8 cellular contexts compared by ENCODE assay signal in genomic region chr1:60970081-60970509, GRCh38.
DNase-seq lines count a peak whose midpoint lies in the region; ATAC-seq and TF ChIP-seq lines count a peak whose summit lies in the region.

No MANE protein-coding gene starts in this region.

- peak overlapping the region; percentile 16 for H3K4me3 Mint-ChIP-seq in mesothelial cell of epicardium
- no peak overlapping the region for H3K4me3 Mint-ChIP-seq in activated T-cell treated with anti-CD3 and anti-CD28 coated beads, Interleukin-2, amount 50 U/mL, for 4 hours

- H3K27me3 Mint-ChIP-seq in mesothelial cell of epicardium (ENCODE audit: low read depth), result no peaks in the 10 kb centered on the region
- peaks cover 3% of the 10 kb centered on the region for H3K27me3 Mint-ChIP-seq in activated T-cell treated with anti-CD3 and anti-CD28 coated beads, Interleukin-2, amount 50 U/mL, for 4 hours (ENCODE audit: low read depth)

- peaks cover 14% of the 10 kb centered on the region for H3K36me3 Mint-ChIP-seq in mesothelial cell of epicardium
- no peaks in the 10 kb centered on the region for H3K36me3 Mint-ChIP-seq in activated T-cell treated with anti-CD3 and anti-CD28 coated beads, Interleukin-2, amount 50 U/mL, for 4 hours (ENCODE audit: insufficient read depth)

- DNase-seq in NCI-H446 (lab: John Stamatoyannopoulos, UW) (peak; percentile 44 to 80), dermis blood vessel endothelial cell (peak; percentile 60), mesothelial cell of epicardium (ENCODE audit: low spot score in 2 of 2, unreplicated experiment in 2 of 2) (no peak)
- no peak for DNase-seq in activated T-cell treated with anti-CD3 and anti-CD28 coated beads, Interleukin-2, amount 50 U/mL, for 4 hours
- no peak for DNase-seq in stimulated activated naive CD4-positive, alpha-beta T cell (lab: John Stamatoyannopoulos, UW)

- peaks cover 16% of the 10 kb centered on the region for H3K9me3 Mint-ChIP-seq in mesothelial cell of epicardium
- peaks cover 10% of the 10 kb centered on the region for H3K9me3 Mint-ChIP-seq in activated T-cell treated with anti-CD3 and anti-CD28 coated beads, Interleukin-2, amount 50 U/mL, for 4 hours

- TF ChIP-seq CTCF in C4-2B (conservative IDR thresholded peaks at IDR 0.05), result peak; percentile 71
- peak; percentile 15 for TF ChIP-seq CTCF in mesothelial cell of epicardium (IDR thresholded peaks at IDR 0.05; ENCODE audit: unreplicated experiment)

- H3K27ac Mint-ChIP-seq in mesothelial cell of epicardium, result peak overlapping the region; percentile 92

- peaks cover 52% of the 10 kb centered on the region for H3K4me1 Mint-ChIP-seq in mesothelial cell of epicardium
- no peaks in the 10 kb centered on the region for H3K4me1 Mint-ChIP-seq in activated T-cell treated with anti-CD3 and anti-CD28 coated beads, Interleukin-2, amount 50 U/mL, for 4 hours (ENCODE audit: low read depth)

- H3K27ac ChIP-seq in C4-2B, result no peak overlapping the region

- no peak for ATAC-seq in activated T-cell treated with anti-CD3 and anti-CD28 coated beads, Interleukin-2, amount 50 U/mL, for 4 hours
- ATAC-seq in GM21786 (IDR thresholded peaks at IDR 0.05; ENCODE audit: unreplicated experiment) (no peak), GM19351 (IDR thresholded peaks at IDR 0.05; ENCODE audit: unreplicated experiment) (no peak)

Comparison
In these comparisons a context has a peak if more than half of its experiments do, and no peak if none do; other contexts are left out.
1. DNase-seq: peak in NCI-H446 (2 of 2) and dermis blood vessel endothelial cell (single experiment); none in mesothelial cell of epicardium (0 of 2), activated T-cell treated with anti-CD3 and anti-CD28 coated beads, Interleukin-2, amount 50 U/mL, for 4 hours (single experiment) and stimulated activated naive CD4-positive, alpha-beta T cell (0 of 6).